Comparison of ENCODE assay signal across 9 cellular contexts in the genomic region with DNA sequence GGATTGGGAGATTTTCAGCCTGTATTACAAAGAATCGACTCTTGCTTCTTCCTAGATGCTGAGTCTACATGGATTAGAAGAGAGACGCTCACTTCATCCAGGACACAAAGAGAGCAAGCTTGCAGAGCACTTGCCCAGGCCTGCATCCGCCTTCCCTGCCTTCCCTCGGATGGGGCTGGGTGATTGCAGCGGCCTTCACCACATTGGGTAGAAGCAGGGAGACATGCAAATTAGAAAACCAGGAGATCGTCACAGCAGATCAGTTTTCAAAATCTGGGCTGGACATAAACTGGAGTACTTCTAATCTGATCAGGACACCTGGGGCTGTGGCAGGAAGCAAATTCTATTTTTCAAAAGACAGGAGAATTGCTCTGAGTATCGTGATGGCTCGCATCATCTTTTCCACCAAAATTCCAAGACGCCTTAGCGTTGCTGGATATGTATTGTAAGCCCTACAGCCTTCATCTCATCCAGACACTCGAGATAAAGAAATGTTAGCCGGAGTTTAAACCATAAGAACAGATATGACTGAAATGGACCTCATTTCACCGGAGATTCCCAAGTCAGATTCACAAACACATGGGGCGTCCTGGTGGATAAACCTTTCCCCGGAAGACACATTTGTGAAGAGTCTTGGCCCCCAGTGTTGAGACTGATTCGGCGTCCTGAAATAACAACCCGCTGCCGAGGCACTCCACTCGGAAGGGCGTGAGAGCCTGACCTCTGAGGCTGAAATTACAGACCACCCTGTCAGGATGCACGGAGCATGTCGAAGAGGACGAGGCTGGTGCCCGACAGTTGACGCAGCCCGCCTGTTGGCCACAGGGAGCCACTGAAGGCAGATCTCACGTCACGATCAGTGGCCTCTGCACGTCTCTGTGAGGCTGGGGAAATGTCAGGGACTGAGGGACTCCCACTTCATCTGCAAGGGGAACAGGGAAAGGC.
DNase-seq lines count a peak whose midpoint lies in the region; ATAC-seq and TF ChIP-seq lines count a peak whose summit lies in the region.
"Had no signal": no experiment of that assay in that cellular context is flagged by ENCODE, and none has a peak within 500 bp of the region (broad histone marks: within the 10 kb centered on the region; RNA-seq: fewer than 3 reads in every experiment).

No MANE protein-coding gene starts in this region.

- H3K36me3 ChIP-seq in breast epithelium (no peaks in the 10 kb centered on the region), mesodermal cell (ENCODE audit: control insufficient read depth, insufficient read depth, low read length) (no peaks in the 10 kb centered on the region), colonic mucosa (no peaks in the 10 kb centered on the region)
- H3K36me3 ChIP-seq: neutrophil had no signal

- H3K9ac ChIP-seq in colonic mucosa (ENCODE audit: low read depth in 2 of 2, low read length in 2 of 2) = no peak overlapping the region

- WGBS in mesodermal cell (ENCODE audit: insufficient coverage in 2 of 2), 2 experiments = 84 to 87% methylated on average over 28 to 29 of the region's 30 CpGs

- no peaks in the 10 kb centered on the region for H3K4me1 ChIP-seq in breast epithelium
- H3K4me1 ChIP-seq in mesodermal cell (ENCODE audit: control insufficient read depth, insufficient read depth, low read length, poor library complexity, severe bottlenecking) = peaks cover 4% of the 10 kb centered on the region
- no peaks in the 10 kb centered on the region for H3K4me1 ChIP-seq in colonic mucosa

- H3K27me3 ChIP-seq in breast epithelium (no peaks in the 10 kb centered on the region), colonic mucosa (no peaks in the 10 kb centered on the region)
- H3K27me3 ChIP-seq: neutrophil had no signal

- H3K27ac ChIP-seq in breast epithelium = peak overlapping the region; percentile 14 to 29
- peak overlapping the region; percentile 25 for H3K27ac ChIP-seq in mesodermal cell (ENCODE audit: low read depth, low read length, severe bottlenecking)
- no peak overlapping the region for H3K27ac ChIP-seq in colonic mucosa
- H3K27ac ChIP-seq: neutrophil had no signal

- ATAC-seq in HG02884 (IDR thresholded peaks at IDR 0.05; ENCODE audit: unreplicated experiment) (no peak), HG03520 (IDR thresholded peaks at IDR 0.05; ENCODE audit: unreplicated experiment) (no peak), GM18909 (IDR thresholded peaks at IDR 0.05; ENCODE audit: poor library complexity, unreplicated experiment) (no peak)

- intact Hi-C loops in breast epithelium (cut with DNase I; ENCODE audit: low total_unique reads) (no loop called here), colonic mucosa (cut with DNase I) (no loop called here)

- no peak for TF ChIP-seq POLR2A in breast epithelium (IDR thresholded peaks at IDR 0.05)

- TF ChIP-seq CTCF in breast epithelium (IDR thresholded peaks at IDR 0.05) (no peak), colonic mucosa (IDR thresholded peaks at IDR 0.05) (no peak)

- H3K4me3 ChIP-seq in breast epithelium (no peak overlapping the region), mesodermal cell (ENCODE audit: extremely low read depth, insufficient read depth, low read length, poor library complexity, severe bottlenecking) (no peak overlapping the region), colonic mucosa (no peak overlapping the region)

- DNase-seq in COLO668 (lab: John Stamatoyannopoulos, UW; ENCODE audit: unreplicated experiment) = peak; percentile 1
- peak; percentile 68 for DNase-seq in NCI-H187 treated with DMSO at 0.1 percent for 48 hours (lab: John Stamatoyannopoulos, UW)
- DNase-seq in breast epithelium (ENCODE audit: low spot score in 2 of 2) = peak; percentile 47 to 69
- DNase-seq in colonic mucosa = no peak

- H3K9me3 ChIP-seq in breast epithelium (no peaks in the 10 kb centered on the region), mesodermal cell (ENCODE audit: control insufficient read depth, low read length) (no peaks in the 10 kb centered on the region), colonic mucosa (no peaks in the 10 kb centered on the region)
- H3K9me3 ChIP-seq: neutrophil had no signal
